22 cellular contexts compared by ENCODE assay signal in the genomic region with DNA sequence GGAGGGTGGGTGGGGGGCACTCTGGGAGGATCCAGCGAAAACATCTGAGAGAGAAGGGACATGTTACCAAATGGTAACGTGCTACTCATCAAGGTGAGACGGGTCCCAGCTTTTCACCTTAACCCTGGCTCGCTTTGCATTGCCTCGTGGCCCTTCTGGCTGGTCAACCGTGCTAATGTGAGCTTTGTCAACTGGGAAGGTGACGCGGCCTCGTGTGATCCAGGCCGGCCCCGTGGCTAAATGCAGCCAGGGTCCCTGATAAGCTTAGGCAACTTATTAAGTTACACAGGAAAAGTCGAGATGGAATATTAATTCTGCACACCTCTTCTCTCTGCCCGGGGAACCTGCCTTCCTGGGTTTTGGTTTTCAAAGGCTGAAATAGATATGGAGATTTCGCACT.
"Had no signal": no experiment of that assay in that cellular context is flagged by ENCODE, and none has a peak within 500 bp of the region (broad histone marks: within the 10 kb centered on the region; RNA-seq: fewer than 3 reads in every experiment).

No MANE protein-coding gene starts in this region.

- H3K9me3 ChIP-seq: left ventricle myocardium inferior, neutrophil, prostate gland, transverse colon had no signal

- H3K36me3 ChIP-seq: left ventricle myocardium inferior, neutrophil, prostate gland, transverse colon had no signal

- ATAC-seq: right cardiac atrium, WTC11 had no signal

- H3K4me1 ChIP-seq: left ventricle myocardium inferior, prostate gland had no signal

- H3K4me3 ChIP-seq: left ventricle myocardium inferior, prostate gland, transverse colon had no signal

- DNase-seq: activated CD4-positive, alpha-beta memory T cell treated with anti-CD3 and anti-CD28 coated beads, Interleukin-2, amount 10 ng/mL, durations not matched to agents 7 days and 5 days; activated CD4-positive, alpha-beta T cell treated with anti-CD3 and anti-CD28 coated beads for 1 hour; activated CD4-positive, alpha-beta T cell treated with anti-CD3 and anti-CD28 coated beads, Interleukin-2, amount 10 ng/mL, durations not matched to agents 7 days and 5 days; activated CD8-positive, alpha-beta memory T cell treated with anti-CD3 and anti-CD28 coated beads, Interleukin-2, amount 50 U/mL, for 48 hours; activated gamma-delta T cell; activated naive CD4-positive, alpha-beta T cell treated with anti-CD3 and anti-CD28 coated beads, Interleukin-2, amount 10 ng/mL, durations not matched to agents 7 days and 5 days; activated naive CD8-positive, alpha-beta T cell treated with anti-CD3 and anti-CD28 coated beads, Interleukin-2, amount 10 ng/mL, durations not matched to agents 7 days and 5 days; activated T-cell treated with anti-CD3 and anti-CD28 coated beads, Interleukin-2, amount 50 U/mL, for 24 hours; effector CD8-positive, alpha-beta T cell; left ventricle myocardium inferior; naive B cell; nephron progenitor cell; right cardiac atrium; stimulated activated naive CD4-positive, alpha-beta T cell; T-helper 2 cell; transverse colon had no signal

- FAIRE-seq: astrocyte, endometrium, frontal cortex had no signal

- H3K27ac ChIP-seq: left ventricle myocardium inferior, neutrophil, prostate gland, transverse colon had no signal

- H3K27me3 ChIP-seq: transverse colon had no signal
